32 cellular contexts compared by ENCODE assay signal in the genomic region with DNA sequence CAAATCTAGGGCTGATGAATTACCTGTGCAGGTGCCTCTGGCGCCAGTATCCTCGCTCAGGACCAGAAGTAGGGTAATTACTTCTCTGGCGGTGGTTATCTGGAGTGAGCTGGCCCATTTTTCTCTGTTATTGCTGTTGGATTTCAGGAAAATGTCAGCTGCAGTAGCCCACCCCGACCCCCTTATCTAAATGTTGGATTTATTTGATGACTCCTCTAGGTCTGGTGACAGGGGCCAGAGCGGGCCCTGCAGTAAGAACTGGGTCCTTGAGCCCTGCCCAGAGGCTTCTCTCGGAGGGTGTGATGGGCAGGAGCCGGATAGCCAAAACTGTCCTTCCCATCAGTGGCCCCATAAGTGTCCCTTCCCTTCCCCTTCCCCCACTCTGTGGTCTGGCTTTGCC.
"Had no signal": no experiment of that assay in that cellular context is flagged by ENCODE, and none has a peak within 500 bp of the region (broad histone marks: within the 10 kb centered on the region; RNA-seq: fewer than 3 reads in every experiment).

No MANE protein-coding gene starts in this region.

- H3K4me3 ChIP-seq: PC-9 had no signal

- H3K9ac ChIP-seq: KMS-11 had no signal

- H3K9me3 Mint-ChIP-seq: activated B cell treated with CpG ODN at 0.5 μM for 24 hours; activated CD4-positive, alpha-beta memory T cell treated with anti-CD3 and anti-CD28 coated beads for 36 hours; activated naive CD4-positive, alpha-beta T cell treated with anti-CD3 and anti-CD28 coated beads, Interleukin-2, amount 10 ng/mL, durations not matched to agents 7 days and 5 days; activated naive CD8-positive, alpha-beta T cell treated with anti-CD3 and anti-CD28 coated beads, Interleukin-2, amount 50 U/mL, for 24 hours; activated T-cell treated with anti-CD3 and anti-CD28 coated beads, Interleukin-2, amount 50 U/mL, for 4 hours; activated T-helper 1 cell treated with anti-CD3 and anti-CD28 coated beads, Interleukin-12 subunit alpha, Interleukin-12 subunit beta, Interleukin-2, Interleukin-4 antibody, amounts not matched to agents 30 ng/mL and 10 ng/mL and 1 ng/mL, durations not matched to agents 14 hours and 24 hours and 36 hours; brain had no signal

- ATAC-seq: activated naive CD8-positive, alpha-beta T cell treated with anti-CD3 and anti-CD28 coated beads, Interleukin-2, amount 50 U/mL, for 24 hours; activated T-cell treated with anti-CD3 and anti-CD28 coated beads, Interleukin-2, amount 50 U/mL, for 4 hours; Right ventricle myocardium inferior had no signal

- H3K4me3 Mint-ChIP-seq: activated B cell treated with CpG ODN at 0.5 μM for 24 hours; activated CD4-positive, alpha-beta memory T cell treated with anti-CD3 and anti-CD28 coated beads for 36 hours; activated naive CD4-positive, alpha-beta T cell treated with anti-CD3 and anti-CD28 coated beads, Interleukin-2, amount 10 ng/mL, durations not matched to agents 7 days and 5 days; activated naive CD8-positive, alpha-beta T cell; activated naive CD8-positive, alpha-beta T cell treated with anti-CD3 and anti-CD28 coated beads, Interleukin-2, amount 50 U/mL, for 24 hours; activated T-cell treated with anti-CD3 and anti-CD28 coated beads, Interleukin-2, amount 50 U/mL, for 4 hours; activated T-helper 1 cell treated with anti-CD3 and anti-CD28 coated beads, Interleukin-12 subunit alpha, Interleukin-12 subunit beta, Interleukin-2, Interleukin-4 antibody, amounts not matched to agents 30 ng/mL and 10 ng/mL and 1 ng/mL, durations not matched to agents 14 hours and 24 hours and 36 hours; brain had no signal

- H3K27ac Mint-ChIP-seq: activated B cell treated with CpG ODN at 0.5 μM for 24 hours; activated CD4-positive, alpha-beta memory T cell treated with anti-CD3 and anti-CD28 coated beads for 36 hours; activated naive CD4-positive, alpha-beta T cell treated with anti-CD3 and anti-CD28 coated beads, Interleukin-2, amount 10 ng/mL, durations not matched to agents 7 days and 5 days; activated naive CD8-positive, alpha-beta T cell; activated naive CD8-positive, alpha-beta T cell treated with anti-CD3 and anti-CD28 coated beads, Interleukin-2, amount 50 U/mL, for 24 hours; activated T-helper 1 cell treated with anti-CD3 and anti-CD28 coated beads, Interleukin-12 subunit alpha, Interleukin-12 subunit beta, Interleukin-2, Interleukin-4 antibody, amounts not matched to agents 30 ng/mL and 10 ng/mL and 1 ng/mL, durations not matched to agents 14 hours and 24 hours and 36 hours; brain had no signal

- H3K4me1 Mint-ChIP-seq: activated B cell treated with CpG ODN at 0.5 μM for 24 hours; activated naive CD4-positive, alpha-beta T cell treated with anti-CD3 and anti-CD28 coated beads, Interleukin-2, amount 10 ng/mL, durations not matched to agents 7 days and 5 days; activated naive CD8-positive, alpha-beta T cell treated with anti-CD3 and anti-CD28 coated beads, Interleukin-2, amount 50 U/mL, for 24 hours; brain had no signal

- DNase-seq: activated B cell treated with CpG ODN at 0.5 μM for 24 hours; activated CD4-positive, alpha-beta memory T cell treated with anti-CD3 and anti-CD28 coated beads for 36 hours; activated CD4-positive, alpha-beta T cell treated with anti-CD3 and anti-CD28 coated beads for 4 hours; activated CD4-positive, alpha-beta T cell treated with anti-CD3 and anti-CD28 coated beads, Interleukin-2, amount 50 U/mL, for 1 hour; activated CD4-positive, CD25-positive, alpha-beta regulatory T cell treated with anti-CD3 and anti-CD28 coated beads, Interleukin-2, amount 50 U/mL, for 72 hours; activated gamma-delta T cell treated with Interleukin-2 at 50 U/mL for 16 hours; activated naive CD4-positive, alpha-beta T cell treated with anti-CD3 and anti-CD28 coated beads, Interleukin-2, amount 10 ng/mL, durations not matched to agents 7 days and 5 days; activated naive CD8-positive, alpha-beta T cell treated with anti-CD3 and anti-CD28 coated beads, Interleukin-2, amount 50 U/mL, for 24 hours; activated T-cell treated with anti-CD3 and anti-CD28 coated beads for 4 hours; activated T-cell treated with anti-CD3 and anti-CD28 coated beads, Interleukin-2, amount 50 U/mL, for 4 hours; anterior cingulate cortex; caudate nucleus; MM.1S; MV-4-11; NCI-H1092; NCI-H1694 treated with DMSO at 0.1 percent for 48 hours; NCI-H446; NCI-H510A treated with DMSO at 0.1 percent for 48 hours; NCI-H526 treated with DMSO at 0.1 percent for 48 hours; NCI-H774; PC-9; SW 1271; T-helper 1 cell; T-helper 2 cell; T-helper 9 cell had no signal

- H3K36me3 Mint-ChIP-seq: activated CD4-positive, alpha-beta memory T cell treated with anti-CD3 and anti-CD28 coated beads for 36 hours; activated naive CD4-positive, alpha-beta T cell treated with anti-CD3 and anti-CD28 coated beads, Interleukin-2, amount 10 ng/mL, durations not matched to agents 7 days and 5 days; activated naive CD8-positive, alpha-beta T cell; brain had no signal

- H3K27ac ChIP-seq: KMS-11, PC-9, RWPE1, VCaP had no signal
